1 cellular context compared by ENCODE assay signal in the genomic region with DNA sequence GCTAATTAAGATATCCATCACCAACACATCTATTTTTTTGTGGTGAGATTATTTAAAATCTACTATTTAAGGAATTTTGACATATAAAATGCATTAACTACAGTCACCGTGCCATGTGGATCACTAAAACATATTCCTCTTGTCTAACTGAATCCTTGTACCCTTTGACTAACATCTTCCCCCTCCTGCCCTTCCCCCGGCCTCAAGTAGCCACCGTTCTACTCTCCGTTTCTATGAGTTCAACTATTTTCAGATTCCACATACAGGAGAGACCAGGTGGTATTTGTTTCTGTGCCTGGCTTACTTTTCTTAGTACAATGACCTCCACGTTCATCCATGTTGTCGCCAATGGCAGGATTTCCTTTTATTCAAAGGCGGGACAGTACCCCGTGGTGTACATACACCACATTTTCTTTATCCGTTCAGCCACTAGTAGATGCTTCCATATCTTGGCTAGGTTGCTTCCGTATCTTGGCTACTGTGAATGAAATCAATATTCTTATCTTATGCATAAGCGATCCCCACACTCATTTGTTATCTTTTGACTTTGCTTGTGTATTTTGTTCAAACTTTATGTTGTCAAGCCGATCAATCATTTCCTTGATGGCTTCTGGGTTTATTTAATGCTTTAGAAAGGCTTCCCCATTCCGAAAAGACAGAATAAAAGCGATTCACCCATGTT.
TF ChIP-seq lines count a peak whose summit lies in the region.

No MANE protein-coding gene starts in this region.

TF ChIP-seq in IMR-90, 13 proteins besides CTCF, POLR2A, EP300 and RAD21 (continued from another document):
- TF ChIP-seq CEBPB (IDR thresholded peaks at IDR 0.05; ENCODE audit: low read depth, low read length) (no peak), BHLHE40 (IDR thresholded peaks at IDR 0.05; ENCODE audit: low read depth, low read length) (no peak), FOS (IDR thresholded peaks at IDR 0.05; ENCODE audit: low read depth, low read length) (no peak)
TF ChIP-seq in IMR-90: peak in this region for 0.
